In the genomic region with DNA sequence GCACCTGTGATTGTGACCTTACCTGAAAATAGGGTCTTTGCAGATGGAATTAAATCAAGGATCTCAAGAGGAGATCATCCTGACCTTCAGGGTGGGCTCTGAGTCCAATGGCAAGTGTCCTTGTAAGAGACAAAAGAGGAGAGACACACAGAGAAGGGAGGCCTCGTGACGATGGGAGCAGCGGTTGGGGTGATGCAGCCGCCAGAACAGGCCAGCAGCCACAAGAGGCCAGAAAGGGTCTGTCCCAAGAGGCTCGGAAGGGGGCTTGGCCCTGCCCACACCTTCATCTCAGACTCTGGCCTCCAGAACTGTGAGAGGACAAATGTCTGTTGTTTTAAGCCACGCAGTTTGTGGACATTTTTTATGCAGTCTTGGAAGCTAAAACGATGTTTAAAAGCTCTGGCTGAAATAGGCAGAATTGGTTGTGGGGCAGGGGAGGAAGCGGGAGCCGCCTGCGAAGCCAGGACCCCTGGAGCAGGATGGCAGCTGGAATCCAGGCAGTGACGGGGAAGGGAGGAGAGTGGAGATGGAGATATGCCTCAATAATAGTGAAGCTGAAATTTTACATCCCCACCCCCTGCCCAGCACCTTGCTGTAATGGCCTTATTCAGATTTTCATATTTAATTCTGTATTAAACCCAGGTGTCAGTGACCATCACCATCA, we compare ENCODE assay signal across 21 cellular contexts.
DNase-seq lines count a peak whose midpoint lies in the region; ATAC-seq, FAIRE-seq and TF ChIP-seq lines count a peak whose summit lies in the region.
"Had no signal": no experiment of that assay in that cellular context is flagged by ENCODE, and none has a peak within 500 bp of the region (broad histone marks: within the 10 kb centered on the region; RNA-seq: fewer than 3 reads in every experiment).

No MANE protein-coding gene starts in this region.

- H3K27me3 ChIP-seq in body of pancreas: no peaks in the 10 kb centered on the region
- H3K27me3 ChIP-seq: BE2C had no signal

- WGBS in body of pancreas, 2 donors: 69 to 72% methylated on average over 11 of the region's 11 CpGs

- intact Hi-C loops in Calu3 (cut with micrococcal nuclease; ENCODE audit: unreplicated experiment): no loop called here
- intact Hi-C loops in body of pancreas (cut with DNase I): no loop called here
- intact Hi-C loops in sciatic nerve (cut with DNase I): no loop called here
- intact Hi-C loops in activated CD4-positive, alpha-beta T cell treated with anti-CD3 and anti-CD28 coated beads for 36 hours (cut with DNase I, micrococcal nuclease): loop anchor here in 1 of 2 experiments (10.0 kb wide), 1 partner anchor 317 kb away; no protein-coding TSS in a partner anchor
- intact Hi-C loops in kidney (cut with DNase I): no loop called here

- no peak for TF ChIP-seq CTCF in Calu3 (IDR thresholded peaks at IDR 0.05; ENCODE audit: unreplicated experiment)
- TF ChIP-seq CTCF in body of pancreas (IDR thresholded peaks at IDR 0.05): no peak
- TF ChIP-seq CTCF in kidney (IDR thresholded peaks at IDR 0.05; ENCODE audit: borderline replicate concordance, extremely low read depth, insufficient read depth): no peak

- no peaks in the 10 kb centered on the region for H3K9me3 ChIP-seq in body of pancreas
- H3K9me3 ChIP-seq in kidney (ENCODE audit: control insufficient read depth in 1 of 2, low read length in 2 of 2): peaks cover 0 to 3% of the 10 kb centered on the region in 2 donors
- H3K9me3 ChIP-seq: BE2C, Caco-2, HAP-1 had no signal

- no peak for ATAC-seq in body of pancreas
- no peak for ATAC-seq in sciatic nerve
- no peak for ATAC-seq in activated CD4-positive, alpha-beta T cell treated with anti-CD3 and anti-CD28 coated beads for 36 hours
- ATAC-seq in GM19328 (IDR thresholded peaks at IDR 0.05; ENCODE audit: unreplicated experiment): no peak
- ATAC-seq in esophagus mucosa: no peak

- POLR2A ChIA-PET in activated CD4-positive, alpha-beta T cell treated with anti-CD3 and anti-CD28 coated beads for 36 hours (lab: Charles Lee): no interaction called here

- DNase-seq in Calu3: no peak
- no peak for DNase-seq in body of pancreas
- peak; percentile 41 for DNase-seq in islet precursor cell
- peak; percentile 45 for DNase-seq in sciatic nerve (ENCODE audit: low spot score)
- no peak for DNase-seq in activated CD4-positive, alpha-beta T cell treated with anti-CD3 and anti-CD28 coated beads for 36 hours
- DNase-seq in kidney: no peak
- DNase-seq: ACHN; BE2C; C1 segment of cervical spinal cord; CD4-positive, alpha-beta T cell; DMS153; DMS79; GDM1 had no signal

- H3K27ac ChIP-seq in body of pancreas (peak overlapping the region; percentile 23 to 91 (median 69)), kidney (ENCODE audit: low read depth in 2 of 2, low read length in 2 of 2) (no peak overlapping the region)
- H3K27ac ChIP-seq: HL-60 had no signal

- peaks cover 3% of the 10 kb centered on the region for H3K9me3 Mint-ChIP-seq in Calu3 (ENCODE audit: low read depth, unreplicated experiment)
- H3K9me3 Mint-ChIP-seq in activated CD4-positive, alpha-beta T cell treated with anti-CD3 and anti-CD28 coated beads for 36 hours (ENCODE audit: low read depth): no peaks in the 10 kb centered on the region
- H3K9me3 Mint-ChIP-seq: CD4-positive, alpha-beta T cell had no signal

- H3K27ac Mint-ChIP-seq in Calu3 (ENCODE audit: unreplicated experiment): peak overlapping the region; percentile 94
- H3K27ac Mint-ChIP-seq in activated CD4-positive, alpha-beta T cell treated with anti-CD3 and anti-CD28 coated beads for 36 hours: no peak overlapping the region
- H3K27ac Mint-ChIP-seq: CD4-positive, alpha-beta T cell had no signal

- H3K4me3 ChIP-seq in body of pancreas (no peak overlapping the region), kidney (ENCODE audit: low read length in 2 of 2) (no peak overlapping the region)
- H3K4me3 ChIP-seq: HAP-1 had no signal

- CTCF ChIA-PET in Calu3 (lab: Charles Lee): no interaction called here
- CTCF ChIA-PET in activated CD4-positive, alpha-beta T cell treated with anti-CD3 and anti-CD28 coated beads for 36 hours (lab: Charles Lee): interaction anchor here (0.6 to 0.8 kb wide), 3 partner anchors 122 to 430 kb away, joined by 3 to 6 read pairs (median 3); no protein-coding TSS in a partner anchor

- BruUV-seq in Calu3 (replicated peaks; lab: Mats Ljungman, UMichigan): no TSS peak

- H3K4me1 ChIP-seq in body of pancreas (peaks cover 40% of the 10 kb centered on the region), kidney (ENCODE audit: control insufficient read depth in 1 of 2, insufficient read depth in 1 of 2, low read depth in 1 of 2, low read length in 2 of 2) (no peaks in the 10 kb centered on the region)
- H3K4me1 ChIP-seq: BE2C, Caco-2, HAP-1 had no signal

- peaks cover 58% of the 10 kb centered on the region for H3K4me1 Mint-ChIP-seq in Calu3 (ENCODE audit: low read depth, unreplicated experiment)
- peaks cover 13% of the 10 kb centered on the region for H3K4me1 Mint-ChIP-seq in activated CD4-positive, alpha-beta T cell treated with anti-CD3 and anti-CD28 coated beads for 36 hours

- no peaks in the 10 kb centered on the region for H3K36me3 ChIP-seq in body of pancreas (replicated peaks in 1 of 2; ENCODE audit: insufficient read depth in 1 of 2, low read depth in 2 of 2)
- H3K36me3 ChIP-seq in kidney (ENCODE audit: control insufficient read depth in 1 of 2, insufficient read depth in 2 of 2, low read length in 2 of 2): no peaks in the 10 kb centered on the region
- H3K36me3 ChIP-seq: BE2C, HAP-1 had no signal

- peaks cover 32% of the 10 kb centered on the region for H3K36me3 Mint-ChIP-seq in Calu3 (ENCODE audit: insufficient read depth, unreplicated experiment)
- no peaks in the 10 kb centered on the region for H3K36me3 Mint-ChIP-seq in activated CD4-positive, alpha-beta T cell treated with anti-CD3 and anti-CD28 coated beads for 36 hours (ENCODE audit: low read depth)

- no peak for TF ChIP-seq POLR2A in body of pancreas (IDR thresholded peaks at IDR 0.05)

- FAIRE-seq in kidney (lab: Jason Lieb, UNC): no peak
- FAIRE-seq: GM12892, GM18507, H1 had no signal

- no peak overlapping the region for H3K9ac ChIP-seq in kidney (ENCODE audit: low read length in 2 of 2)

- H3K27me3 Mint-ChIP-seq in Calu3 (ENCODE audit: unreplicated experiment): no peaks in the 10 kb centered on the region
- peaks cover 8% of the 10 kb centered on the region for H3K27me3 Mint-ChIP-seq in activated CD4-positive, alpha-beta T cell treated with anti-CD3 and anti-CD28 coated beads for 36 hours

- H3K4me3 Mint-ChIP-seq in Calu3 (ENCODE audit: low read depth, unreplicated experiment): no peak overlapping the region
- H3K4me3 Mint-ChIP-seq in activated CD4-positive, alpha-beta T cell treated with anti-CD3 and anti-CD28 coated beads for 36 hours: no peak overlapping the region
- H3K4me3 Mint-ChIP-seq: CD4-positive, alpha-beta T cell had no signal

Comparison
In these comparisons a context has a peak if more than half of its experiments do, and no peak if none do; other contexts are left out.
1. DNase-seq: peak in islet precursor cell (single experiment) and sciatic nerve (single experiment); none in Calu3 (single experiment), body of pancreas (0 of 4), activated CD4-positive, alpha-beta T cell treated with anti-CD3 and anti-CD28 coated beads for 36 hours (single experiment) and kidney (single experiment).
2. H3K27ac ChIP-seq: peak in body of pancreas (4 of 4); none in kidney (0 of 2).